9 cellular contexts compared by ENCODE assay signal in genomic region chr14:106308839-106309389, GRCh38.
DNase-seq lines count a peak whose midpoint lies in the region; ATAC-seq and TF ChIP-seq lines count a peak whose summit lies in the region.
"Had no signal": no experiment of that assay in that cellular context is flagged by ENCODE, and none has a peak within 500 bp of the region (broad histone marks: within the 10 kb centered on the region; RNA-seq: fewer than 3 reads in every experiment).

No MANE protein-coding gene starts in this region.

- ATAC-seq in GM19035 (IDR thresholded peaks at IDR 0.05; ENCODE audit: unreplicated experiment) (peak; percentile 92), HG03280 (IDR thresholded peaks at IDR 0.05; ENCODE audit: unreplicated experiment) (peak; percentile 95)

- no peak overlapping the region for H3K27ac ChIP-seq in thyroid gland
- H3K27ac ChIP-seq: skin epidermis had no signal

- no peaks in the 10 kb centered on the region for H3K4me1 ChIP-seq in thyroid gland

- TF ChIP-seq POLR2A in thyroid gland (IDR thresholded peaks at IDR 0.05), result no peak

- TF ChIP-seq CTCF in brain (conservative IDR thresholded peaks at IDR 0.05) (peak; percentile 19 to 26), nephron progenitor cell (IDR thresholded peaks at IDR 0.05) (peak; percentile 17), thyroid gland (IDR thresholded peaks at IDR 0.05) (peak in 3 of 6 experiments; percentile 6 to 20 (median 12))

- 37 to 43% methylated on average over 13 to 16 of the region's 17 CpGs for WGBS in thyroid gland, 2 donors

- intact Hi-C loops in thyroid gland (cut with DNase I), result no loop called here

- no peak overlapping the region for H3K4me3 ChIP-seq in thyroid gland (replicated peaks in 1 of 3)
- H3K4me3 ChIP-seq: skin epidermis had no signal

- no peaks in the 10 kb centered on the region for H3K36me3 Mint-ChIP-seq in brain
- no peaks in the 10 kb centered on the region for H3K36me3 Mint-ChIP-seq in nephron progenitor cell (ENCODE audit: low read depth)

- no peaks in the 10 kb centered on the region for H3K9me3 ChIP-seq in thyroid gland

- H3K27ac Mint-ChIP-seq in brain (no peak overlapping the region), nephron progenitor cell (no peak overlapping the region)

- no peak overlapping the region for H3K4me3 Mint-ChIP-seq in brain
- no peak overlapping the region for H3K4me3 Mint-ChIP-seq in nephron progenitor cell

- no peaks in the 10 kb centered on the region for H3K36me3 ChIP-seq in thyroid gland

- H3K27me3 Mint-ChIP-seq in brain (no peaks in the 10 kb centered on the region), nephron progenitor cell (ENCODE audit: low read depth, poor library complexity) (peaks cover 3% of the 10 kb centered on the region)

- DNase-seq in CD1c-positive myeloid dendritic cell (ENCODE audit: extremely low spot score) (peak; percentile 87), T-helper 22 cell (ENCODE audit: low read depth) (peak; percentile 38), nephron progenitor cell (peak; percentile 5), thyroid gland (no peak), NCI-H446 treated with DMSO at 0.1 percent for 48 hours (lab: John Stamatoyannopoulos, UW) (no peak)

- H3K4me1 Mint-ChIP-seq in brain (no peaks in the 10 kb centered on the region), nephron progenitor cell (no peaks in the 10 kb centered on the region)

- no peaks in the 10 kb centered on the region for H3K27me3 ChIP-seq in thyroid gland

- H3K9me3 Mint-ChIP-seq in brain, result peaks cover 4 to 65% (median 15%) of the 10 kb centered on the region in 5 experiments
- H3K9me3 Mint-ChIP-seq in nephron progenitor cell, result peaks cover 86% of the 10 kb centered on the region

Comparison
In these comparisons a context has a peak if more than half of its experiments do, and no peak if none do; other contexts are left out.
1. DNase-seq: peak in CD1c-positive myeloid dendritic cell (single experiment), T-helper 22 cell (single experiment) and nephron progenitor cell (single experiment); none in thyroid gland (0 of 2) and NCI-H446 treated with DMSO at 0.1 percent for 48 hours (single experiment).